8 cellular contexts compared by ENCODE assay signal in the genomic region with DNA sequence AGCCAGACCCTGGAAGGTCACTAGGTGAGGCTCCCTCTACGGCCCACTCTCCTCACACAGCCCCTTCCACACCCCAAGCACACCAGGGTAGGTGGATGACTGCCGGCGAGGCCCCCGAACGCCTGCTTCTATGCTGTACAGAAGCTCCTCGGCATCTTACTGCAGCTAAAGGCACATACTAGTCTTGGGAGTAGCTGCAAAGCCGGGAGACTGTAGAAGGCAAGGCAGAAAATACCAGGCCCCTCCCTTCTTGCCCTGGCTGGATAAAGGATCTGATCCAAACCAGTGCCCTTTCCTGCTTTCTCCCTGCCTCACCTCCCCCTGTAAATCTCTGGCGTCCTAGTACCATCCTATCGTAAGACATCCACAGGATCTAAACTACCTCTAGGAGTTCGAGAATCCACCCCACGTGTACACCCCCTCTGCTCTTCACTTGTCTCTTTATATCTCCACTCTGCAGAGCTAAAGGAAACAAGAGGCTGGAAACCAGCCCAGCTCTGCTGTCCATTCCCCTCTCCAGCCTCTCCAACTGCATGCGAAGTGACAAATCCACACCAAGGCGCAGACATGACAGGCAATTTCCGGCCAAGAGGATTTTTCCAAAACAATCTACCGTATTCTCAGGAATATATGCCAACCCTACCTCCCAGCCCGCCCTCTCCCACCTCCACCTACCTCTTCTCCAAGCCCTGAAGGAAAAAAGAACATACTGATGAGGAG. TPM values are rescaled to one million over a fixed set of nuclear protein-coding genes. Genes with fewer than 3 reads are reported as not detected.
DNase-seq lines count a peak whose midpoint lies in the region; ATAC-seq lines count a peak whose summit lies in the region.

No MANE protein-coding gene starts in this region.

- H3K4me1 ChIP-seq in rectal smooth muscle tissue (ENCODE audit: control insufficient read depth, insufficient read depth, low read length), result peaks cover 34% of the 10 kb centered on the region

- H3K36me3 Mint-ChIP-seq in activated CD4-positive, alpha-beta T cell treated with anti-CD3 and anti-CD28 coated beads, Interleukin-2, amount 10 ng/mL, durations not matched to agents 24 days and 14 days (ENCODE audit: low read depth), result peaks cover 7% of the 10 kb centered on the region

- ATAC-seq in HG02938 (IDR thresholded peaks at IDR 0.05; ENCODE audit: unreplicated experiment), result no peak

- H3K36me3 ChIP-seq in MG63, result peaks cover 5% of the 10 kb centered on the region
- H3K36me3 ChIP-seq in rectal smooth muscle tissue (ENCODE audit: control insufficient read depth, insufficient read depth, low read length), result no peaks in the 10 kb centered on the region

- peaks cover 54% of the 10 kb centered on the region for H3K4me1 Mint-ChIP-seq in activated CD4-positive, alpha-beta T cell treated with anti-CD3 and anti-CD28 coated beads, Interleukin-2, amount 10 ng/mL, durations not matched to agents 24 days and 14 days

- no peaks in the 10 kb centered on the region for H3K9me3 ChIP-seq in MG63

- no peaks in the 10 kb centered on the region for H3K9me3 Mint-ChIP-seq in activated CD4-positive, alpha-beta T cell treated with anti-CD3 and anti-CD28 coated beads, Interleukin-2, amount 10 ng/mL, durations not matched to agents 24 days and 14 days

- peak overlapping the region; percentile 85 for H3K4me3 Mint-ChIP-seq in activated CD4-positive, alpha-beta T cell treated with anti-CD3 and anti-CD28 coated beads, Interleukin-2, amount 10 ng/mL, durations not matched to agents 24 days and 14 days

- intact Hi-C loops in activated CD4-positive, alpha-beta T cell treated with anti-CD3 and anti-CD28 coated beads, Interleukin-2, amount 10 ng/mL, durations not matched to agents 24 days and 14 days (cut with micrococcal nuclease), result loop anchor here (1.0 kb wide), 1 partner anchor 10 kb away; no protein-coding TSS in a partner anchor

- H3K27me3 Mint-ChIP-seq in activated CD4-positive, alpha-beta T cell treated with anti-CD3 and anti-CD28 coated beads, Interleukin-2, amount 10 ng/mL, durations not matched to agents 24 days and 14 days, result no peaks in the 10 kb centered on the region

- H3K27ac Mint-ChIP-seq in activated CD4-positive, alpha-beta T cell treated with anti-CD3 and anti-CD28 coated beads, Interleukin-2, amount 10 ng/mL, durations not matched to agents 24 days and 14 days, result peak overlapping the region; percentile 95

- DNase-seq in activated CD4-positive, alpha-beta T cell treated with anti-CD3 and anti-CD28 coated beads, Interleukin-2, amount 10 ng/mL, durations not matched to agents 24 days and 14 days, result no peak
- DNase-seq in activated CD4-positive, alpha-beta T cell treated with anti-CD3 and anti-CD28 coated beads, Interleukin-2, amount 50 U/mL, for 4 hours, result no peak
- DNase-seq in MG63, result peak; percentile 63
- peak in 39 of 56 donors; percentile 26 to 72 (median 48) for DNase-seq in amygdala (lab: John Stamatoyannopoulos, UW)
- DNase-seq in hepatic stellate cell (ENCODE audit: low spot score), result peak; percentile 77
- DNase-seq in activated CD8-positive, alpha-beta memory T cell treated with anti-CD3 and anti-CD28 coated beads for 24 hours, result no peak

- H3K27me3 ChIP-seq in MG63 (no peaks in the 10 kb centered on the region), rectal smooth muscle tissue (ENCODE audit: control insufficient read depth, insufficient read depth, low read length) (no peaks in the 10 kb centered on the region)

- H3K27ac ChIP-seq in rectal smooth muscle tissue (ENCODE audit: low read depth, low read length), result peak overlapping the region; percentile 84

- H3K4me3 ChIP-seq in MG63, result peak overlapping the region; percentile 70
- peak overlapping the region; percentile 65 for H3K4me3 ChIP-seq in rectal smooth muscle tissue (ENCODE audit: low read length)

- peak overlapping the region; percentile 27 for H3K9ac ChIP-seq in rectal smooth muscle tissue (ENCODE audit: low read length)

RNA-seq across cellular contexts. Expression of a gene that starts 11.8 kb away (rescaled TPM):
- total RNA-seq in activated CD4-positive, alpha-beta T cell treated with anti-CD3 and anti-CD28 coated beads, Interleukin-2, amount 10 ng/mL, durations not matched to agents 24 days and 14 days, result 101 and 110 TPM in 2 replicates
- total RNA-seq in MG63 (2014; rRNA removed; shearing (Covaris generic); ENCODE audit: low replicate concordance), result 6.3 and 22.2 TPM in 2 replicates

Comparison
In these comparisons a context has a peak if more than half of its experiments do, and no peak if none do; other contexts are left out.
1. DNase-seq: peak in MG63 (single experiment), amygdala (39 of 56) and hepatic stellate cell (single experiment); none in activated CD4-positive, alpha-beta T cell treated with anti-CD3 and anti-CD28 coated beads, Interleukin-2, amount 10 ng/mL, durations not matched to agents 24 days and 14 days (single experiment), activated CD4-positive, alpha-beta T cell treated with anti-CD3 and anti-CD28 coated beads, Interleukin-2, amount 50 U/mL, for 4 hours (0 of 2) and activated CD8-positive, alpha-beta memory T cell treated with anti-CD3 and anti-CD28 coated beads for 24 hours (single experiment).